34 cellular contexts compared by ENCODE assay signal in the genomic region with DNA sequence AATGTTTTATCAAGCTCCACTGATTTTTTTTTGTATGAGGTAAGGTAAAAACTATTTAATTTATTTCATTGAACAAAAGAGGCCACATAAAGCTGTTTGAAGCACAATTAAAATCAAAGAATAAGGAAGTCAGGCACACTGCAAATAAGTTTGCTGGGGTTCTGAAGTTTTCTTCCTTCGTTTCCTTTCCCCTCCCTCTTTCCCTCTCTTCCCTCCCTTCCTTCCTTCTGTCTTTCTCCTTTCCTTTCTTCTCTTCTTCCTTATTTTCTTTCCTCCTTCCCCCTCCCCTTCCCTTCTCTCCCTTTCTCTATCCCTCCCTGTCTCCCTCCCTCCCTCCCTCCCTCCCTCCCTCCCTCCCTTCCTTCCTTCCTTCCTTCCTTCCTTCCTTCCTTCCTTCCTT.
"Had no signal": no experiment of that assay in that cellular context is flagged by ENCODE, and none has a peak within 500 bp of the region (broad histone marks: within the 10 kb centered on the region; RNA-seq: fewer than 3 reads in every experiment).

No MANE protein-coding gene starts in this region.

- FAIRE-seq: astrocyte, colon, TTC549 had no signal

- DNase-seq: activated B cell treated with CpG ODN at 0.5 μM for 24 hours; activated CD4-positive, alpha-beta memory T cell treated with anti-CD3 and anti-CD28 coated beads for 36 hours; activated CD4-positive, alpha-beta T cell treated with anti-CD3 and anti-CD28 coated beads for 4 hours; activated CD4-positive, alpha-beta T cell treated with anti-CD3 and anti-CD28 coated beads, Interleukin-2, amount 10 ng/mL, durations not matched to agents 24 days and 14 days; activated CD4-positive, alpha-beta T cell treated with anti-CD3 and anti-CD28 coated beads, Interleukin-2, amount 50 U/mL, for 1 hour; activated CD4-positive, alpha-beta T cell treated with anti-CD3 and anti-CD28 coated beads, Interleukin-2, amount 50 U/mL, for 4 hours; activated CD4-positive, CD25-positive, alpha-beta regulatory T cell treated with anti-CD3 and anti-CD28 coated beads, Interleukin-2, amount 50 U/mL, for 72 hours; activated CD8-positive, alpha-beta memory T cell treated with anti-CD3 and anti-CD28 coated beads, Interleukin-2, amount 50 U/mL, for 4 hours; activated CD8-positive, alpha-beta T cell treated with anti-CD3 and anti-CD28 coated beads for 36 hours; activated effector memory CD4-positive, alpha-beta T cell treated with anti-CD3 and anti-CD28 coated beads, Interleukin-2, amount 50 U/mL, for 16 hours; activated gamma-delta T cell treated with Interleukin-2 at 50 U/mL for 16 hours; activated naive CD4-positive, alpha-beta T cell; activated naive CD4-positive, alpha-beta T cell treated with anti-CD3 and anti-CD28 coated beads for 36 hours; activated naive CD4-positive, alpha-beta T cell treated with anti-CD3 and anti-CD28 coated beads, Interleukin-2, amount 50 U/mL, for 16 hours; activated naive CD8-positive, alpha-beta T cell treated with anti-CD3 and anti-CD28 coated beads for 36 hours; activated T-cell treated with anti-CD3 and anti-CD28 coated beads for 4 hours; activated T-cell treated with anti-CD3 and anti-CD28 coated beads, Interleukin-2, amount 50 U/mL, for 1 hour; activated T-cell treated with anti-CD3 and anti-CD28 coated beads, Interleukin-2, amount 50 U/mL, for 4 hours; activated T-cell treated with anti-CD3 and anti-CD28 coated beads, Interleukin-2, amount 50 U/mL, for 72 hours; adrenal gland; amniotic stem cell; aorta; body of pancreas; brain microvascular endothelial cell; central memory CD4-positive, alpha-beta T cell; T-helper 2 cell; T-helper 9 cell had no signal

- H3K36me3 ChIP-seq: adrenal gland, brain microvascular endothelial cell, breast epithelium had no signal

- H3K27ac ChIP-seq: adrenal gland, body of pancreas, brain microvascular endothelial cell, breast epithelium, VCaP had no signal

- H3K9me3 ChIP-seq: adrenal gland, body of pancreas, breast epithelium had no signal

- H3K4me1 ChIP-seq: adrenal gland, body of pancreas, breast epithelium had no signal

- ATAC-seq: activated CD8-positive, alpha-beta T cell treated with anti-CD3 and anti-CD28 coated beads for 36 hours; activated naive CD4-positive, alpha-beta T cell treated with anti-CD3 and anti-CD28 coated beads, Interleukin-2, amount 50 U/mL, for 72 hours; activated T-cell treated with anti-CD3 and anti-CD28 coated beads, Interleukin-2, amount 50 U/mL, for 4 hours; activated T-cell treated with anti-CD3 and anti-CD28 coated beads, Interleukin-2, amount 50 U/mL, for 72 hours; activated T-helper 17 cell treated with anti-CD3 and anti-CD28 coated beads, Interleukin-2, amount 50 U/mL, for 72 hours; body of pancreas had no signal

- H3K4me3 ChIP-seq: adrenal gland, body of pancreas, breast epithelium had no signal

- H3K27me3 ChIP-seq: adrenal gland, body of pancreas, brain microvascular endothelial cell, breast epithelium had no signal
